8 cellular contexts compared by ENCODE assay signal in the genomic region with DNA sequence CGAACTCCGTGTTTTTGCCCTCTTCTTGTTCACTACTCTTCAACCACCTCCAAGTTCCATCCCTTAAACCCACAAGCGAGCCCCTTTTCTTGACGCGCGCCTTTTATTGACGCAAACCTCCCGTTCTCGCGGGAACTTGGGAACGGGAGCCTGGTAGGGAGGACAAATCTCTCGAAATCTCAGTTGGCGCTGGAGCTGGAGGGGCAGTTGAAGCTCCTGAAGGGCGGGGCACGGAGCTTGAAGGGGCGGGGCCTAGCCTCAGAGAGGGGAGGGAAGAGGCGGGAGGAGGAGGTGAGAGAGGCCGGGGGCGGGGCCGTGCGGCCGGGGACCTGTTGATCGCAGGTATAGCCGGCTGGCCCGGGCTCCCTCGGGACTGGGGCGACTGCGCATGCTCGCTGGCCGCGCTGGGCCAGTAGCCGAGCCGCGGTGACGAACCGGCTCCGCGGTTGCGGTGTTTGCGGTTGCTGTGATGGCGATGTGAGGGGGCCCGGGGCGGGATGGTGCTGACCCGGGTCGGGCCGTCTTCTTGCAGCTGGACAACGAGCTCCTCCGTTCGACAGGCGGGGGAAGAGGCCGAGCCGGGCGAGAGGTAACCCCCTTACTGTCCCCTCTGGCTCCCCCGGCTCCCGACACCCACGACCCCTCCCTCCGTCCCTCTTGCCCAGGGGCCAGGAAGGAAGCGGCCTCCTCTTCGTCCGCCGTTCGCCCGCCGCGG. TPM values are rescaled to one million over a fixed set of nuclear protein-coding genes. Genes with fewer than 3 reads are reported as not detected.
A peak's percentile ranks its signal among the peaks of the same experiment; 100 is the strongest.
DNase-seq lines count a peak whose midpoint lies in the region; ATAC-seq, FAIRE-seq and TF ChIP-seq lines count a peak whose summit lies in the region.

A gene (plus strand): TSS at position 395 of the 715 bp plus-strand sequence. CDS start 14,835 bp downstream, outside the sequence.

- H3K4me3 ChIP-seq in left ventricle myocardium inferior = peak within 1 kb of the TSS; percentile 95

- H3K4me1 Mint-ChIP-seq in progenitor cell of endocrine pancreas (ENCODE audit: low read depth) = peaks cover 12% of the 10 kb centered on the region

- ATAC-seq in HG02798 (IDR thresholded peaks at IDR 0.05; ENCODE audit: poor library complexity, unreplicated experiment) = peak; percentile 93

- TF ChIP-seq CTCF in left ventricle myocardium inferior (IDR thresholded peaks at IDR 0.05; ENCODE audit: borderline replicate concordance) = no peak
- no peak for TF ChIP-seq CTCF in progenitor cell of endocrine pancreas (IDR thresholded peaks at IDR 0.05; ENCODE audit: unreplicated experiment)

- H3K4me1 ChIP-seq in left ventricle myocardium inferior = peaks cover 36% of the 10 kb centered on the region

- H3K27me3 ChIP-seq in left ventricle myocardium inferior (ENCODE audit: low read depth) = no peaks in the 10 kb centered on the region

- peaks cover 3% of the 10 kb centered on the region for H3K36me3 Mint-ChIP-seq in progenitor cell of endocrine pancreas (ENCODE audit: insufficient read depth)

- no peaks in the 10 kb centered on the region for H3K9me3 Mint-ChIP-seq in progenitor cell of endocrine pancreas (ENCODE audit: low read depth)

- H3K4me3 Mint-ChIP-seq in progenitor cell of endocrine pancreas (ENCODE audit: low read depth) = peak within 1 kb of the TSS; percentile 82

- TF ChIP-seq POLR2A in GM12891 (IDR thresholded peaks at IDR 0.05; ENCODE audit: low read depth, low read length) = peak; percentile 98

- intact Hi-C loops in T-helper 1 cell treated with Interleukin-12 subunit alpha and Interleukin-12 subunit beta and Interleukin-4 antibody, amounts not matched to agents 30 ng/mL and 1 ng/mL, for 36 hours (cut with micrococcal nuclease) = loop anchor here (1.0 to 2.0 kb wide), 8 partner anchors 44 to 875 kb away; a partner anchor contains a TSS
- intact Hi-C loops in left ventricle myocardium inferior (cut with micrococcal nuclease) = no loop called here

- peaks cover 6% of the 10 kb centered on the region for H3K27me3 Mint-ChIP-seq in progenitor cell of endocrine pancreas

- H3K27ac Mint-ChIP-seq in progenitor cell of endocrine pancreas = peak within 1 kb of the TSS; percentile 96

- peaks cover 1% of the 10 kb centered on the region for H3K36me3 ChIP-seq in left ventricle myocardium inferior

- FAIRE-seq in GM12891 (lab: Jason Lieb, UNC) = peak; percentile 97

- H3K27ac ChIP-seq in left ventricle myocardium inferior (replicated peaks) = peak within 1 kb of the TSS; percentile 86

- H3K9me3 ChIP-seq in left ventricle myocardium inferior (replicated peaks) = no peaks in the 10 kb centered on the region

- peak; percentile 85 for DNase-seq in GM12891 (ENCODE audit: insufficient read length, low spot score)
- DNase-seq in NCI-H1436 (lab: John Stamatoyannopoulos, UW) = peak; percentile 99
- DNase-seq in amygdala (lab: John Stamatoyannopoulos, UW) = peak; percentile 58 to 98 (median 92)
- DNase-seq in left ventricle myocardium inferior = peak; percentile 96
- DNase-seq in progenitor cell of endocrine pancreas (ENCODE audit: low spot score, unreplicated experiment) = peak; percentile 99
- DNase-seq in ureter (ENCODE audit: low spot score) = peak; percentile 98

TF ChIP-seq in GM12891, 5 proteins besides CTCF, POLR2A, EP300 and RAD21:
- TF ChIP-seq PAX5 (IDR thresholded peaks at IDR 0.05; ENCODE audit: insufficient read depth, low read length, severe bottlenecking) (no peak), POLR2AphosphoS5 (IDR thresholded peaks at IDR 0.05; ENCODE audit: low read depth, low read length) (peak; percentile 96), SPI1 (IDR thresholded peaks at IDR 0.05; ENCODE audit: low read depth, low read length) (no peak), POU2F2 (IDR thresholded peaks at IDR 0.05; ENCODE audit: low read depth, low read length) (peak; percentile 56), TAF1 (IDR thresholded peaks at IDR 0.05; ENCODE audit: low read depth, low read length) (peak; percentile 79; the same call in 1 of the 2 replicates)

RNA-seq across cellular contexts. Expression of the gene that starts here (rescaled TPM):
- polyA plus RNA-seq in GM12891 (2012; ENCODE audit: low read depth, missing spikeins) = 2.2 TPM
- total RNA-seq in T-helper 1 cell treated with Interleukin-12 subunit alpha and Interleukin-12 subunit beta and Interleukin-4 antibody, amounts not matched to agents 30 ng/mL and 1 ng/mL, for 36 hours = 10.8 and 11.2 TPM in 2 replicates
- 14.5 TPM for total RNA-seq in left ventricle myocardium inferior
- total RNA-seq in progenitor cell of endocrine pancreas = 31.9 and 34.4 TPM in 2 replicates
- 33.7 TPM for total RNA-seq in ureter

Comparison
In these comparisons a context has a peak if more than half of its experiments do, and no peak if none do; other contexts are left out.
1. Peak in every context shown above with its lines: DNase-seq, ATAC-seq, H3K4me3 ChIP-seq and H3K27ac ChIP-seq.